17 cellular contexts compared by ENCODE assay signal in genomic region chr11:37689951-37690350, GRCh38.
"Had no signal": no experiment of that assay in that cellular context is flagged by ENCODE, and none has a peak within 500 bp of the region (broad histone marks: within the 10 kb centered on the region; RNA-seq: fewer than 3 reads in every experiment).

No MANE protein-coding gene starts in this region.

- H3K4me3 ChIP-seq: ascending aorta, dorsolateral prefrontal cortex, gastrocnemius medialis, left lung, tibial artery had no signal

- ATAC-seq: activated CD8-positive, alpha-beta T cell treated with anti-CD3 and anti-CD28 coated beads for 36 hours; activated T-helper 17 cell treated with anti-CD3 and anti-CD28 coated beads, Interleukin-2, amount 50 U/mL, for 72 hours; gastrocnemius medialis; left lung had no signal

- DNase-seq: activated B cell treated with CpG ODN at 0.5 μM for 24 hours; activated CD4-positive, alpha-beta T cell treated with anti-CD3 and anti-CD28 coated beads, Interleukin-2, amount 10 ng/mL, durations not matched to agents 24 days and 14 days; activated CD8-positive, alpha-beta T cell treated with anti-CD3 and anti-CD28 coated beads for 36 hours; activated naive CD4-positive, alpha-beta T cell treated with anti-CD3 and anti-CD28 coated beads for 36 hours; activated T-cell treated with anti-CD3 and anti-CD28 coated beads, Interleukin-2, amount 50 U/mL, for 1 hour; dorsolateral prefrontal cortex; gastrocnemius medialis; head of caudate nucleus; left lung; posterior cingulate gyrus; stimulated activated CD4-positive, alpha-beta T cell treated with anti-CD3 and anti-CD28 coated beads, Interleukin-12 subunit alpha, Interleukin-12 subunit beta, amount 100 ng/mL, for 4 hours; stimulated activated CD4-positive, alpha-beta T cell treated with anti-CD3 and anti-CD28 coated beads, Interleukin-1b, Interleukin-23, amount 100 ng/mL, for 48 hours; stimulated activated naive CD4-positive, alpha-beta T cell treated with Interleukin-2 at 50 U/mL for 16 hours; substantia nigra; tibial artery had no signal
